Comparison of ENCODE assay signal across 21 cellular contexts in genomic region chr10:3661271-3661670, GRCh38.
A peak's percentile ranks its signal among the peaks of the same experiment; 100 is the strongest.
DNase-seq lines count a peak whose midpoint lies in the region; ATAC-seq, FAIRE-seq and TF ChIP-seq lines count a peak whose summit lies in the region.
"Had no signal": no experiment of that assay in that cellular context is flagged by ENCODE, and none has a peak within 500 bp of the region (broad histone marks: within the 10 kb centered on the region; RNA-seq: fewer than 3 reads in every experiment).

No MANE protein-coding gene starts in this region.

- no peak overlapping the region for H2BK120ac ChIP-seq in mesendoderm (ENCODE audit: low read depth, low read length)

- in situ Hi-C loops in K562 (cut with MboI) = no loop called here

- H3K27me3 ChIP-seq in K562 (ENCODE audit: control insufficient read depth in 2 of 2, insufficient read depth in 2 of 2, low read length in 2 of 2) = no peaks in the 10 kb centered on the region
- no peaks in the 10 kb centered on the region for H3K27me3 ChIP-seq in mesendoderm (ENCODE audit: insufficient read depth, low read length, poor library complexity)
- H3K27me3 ChIP-seq: BE2C, BLaER1 had no signal

- H3K79me2 ChIP-seq in K562 (ENCODE audit: control insufficient read depth, insufficient read depth, low read length) (no peaks in the 10 kb centered on the region), mesendoderm (ENCODE audit: control insufficient read depth, insufficient read depth, low read length) (no peaks in the 10 kb centered on the region)

- H2BK15ac ChIP-seq in mesendoderm (replicated peaks; ENCODE audit: low read depth) = no peak overlapping the region

- no peak overlapping the region for H3K18ac ChIP-seq in mesendoderm (ENCODE audit: low read length)

- peaks cover 16 to 24% of the 10 kb centered on the region in 2 experiments for H3K4me1 ChIP-seq in K562 (replicated peaks in 1 of 2; ENCODE audit: control insufficient read depth in 2 of 2, insufficient read depth in 2 of 2, low read length in 2 of 2)
- H3K4me1 ChIP-seq in mesendoderm (ENCODE audit: control insufficient read depth, low read depth, low read length) = peaks cover 12% of the 10 kb centered on the region
- H3K4me1 ChIP-seq: BE2C had no signal

- WGBS in K562 (ENCODE audit: insufficient coverage, low coverage, missing lambda C conversion rate) = 33% methylated on average over 3 of the region's 3 CpGs
- whole genome bisulfite sequencing in mesendoderm (ENCODE audit: extremely low coverage, insufficient coverage, low lambda C conversion rate) = no CpG with 5 or more reads among the region's 3 CpGs

- no peak overlapping the region for H3K9ac ChIP-seq in K562 (ENCODE audit: insufficient read depth in 1 of 2, low read depth in 2 of 2, low read length in 2 of 2)
- no peak overlapping the region for H3K9ac ChIP-seq in mesendoderm (ENCODE audit: low read length)
- H3K9ac ChIP-seq: BLaER1 had no signal

- CTCF ChIA-PET in K562 (lab: Yijun Ruan, JAX; ENCODE audit: low intra/inter-chr PET ratio) = no interaction called here

- no peak overlapping the region for H3K4me3 ChIP-seq in K562
- H3K4me3 ChIP-seq in mesendoderm (ENCODE audit: low read length) = no peak overlapping the region
- H3K4me3 ChIP-seq: BLaER1 had no signal

- no peak overlapping the region for H4K5ac ChIP-seq in mesendoderm (ENCODE audit: low read length)

- no peaks in the 10 kb centered on the region for H3K79me1 ChIP-seq in mesendoderm (ENCODE audit: low read length)

- H2BK5ac ChIP-seq in mesendoderm (ENCODE audit: low read length) = no peak overlapping the region

- H3K9me1 ChIP-seq in K562 (ENCODE audit: control insufficient read depth, insufficient read depth, low read length) = peaks cover 3% of the 10 kb centered on the region

- POLR2A ChIA-PET in K562 (lab: Yijun Ruan, JAX) = no interaction called here

- H3K4ac ChIP-seq in mesendoderm (ENCODE audit: low read depth, low read length) = no peak overlapping the region

- H3K9me3 ChIP-seq in K562 (replicated peaks; ENCODE audit: control insufficient read depth, insufficient read depth, low read depth, low read length) = no peaks in the 10 kb centered on the region
- H3K9me3 ChIP-seq: BE2C, BLaER1 had no signal

- FAIRE-seq in K562 (lab: Jason Lieb, UNC) = no peak
- FAIRE-seq: A204.1, G401.6, GM12891, GM19239 had no signal

- no peak for TF ChIP-seq RAD21 in K562 (CRISPR knock-in tag; conservative IDR thresholded peaks at IDR 0.05 in 1 of 2, IDR thresholded peaks at IDR 0.05 in 1 of 2)

- H3K27ac ChIP-seq in K562 (ENCODE audit: extremely low read depth, low read depth, low read length) (no peak overlapping the region), mesendoderm (ENCODE audit: low read depth, low read length) (no peak overlapping the region), caudate nucleus (ENCODE audit: low read depth, low read length) (no peak overlapping the region)
- H3K27ac ChIP-seq: BLaER1 had no signal

- peak overlapping the region; percentile 56 for H2AK5ac ChIP-seq in mesendoderm (ENCODE audit: low read length)

- no peak for ATAC-seq in K562

- no peaks in the 10 kb centered on the region for H4K20me1 ChIP-seq in K562 (replicated peaks; ENCODE audit: control insufficient read depth, insufficient read depth, low read length)
- H4K20me1 ChIP-seq: BLaER1 had no signal

- no peak for TF ChIP-seq EP300 in K562 (IDR thresholded peaks at IDR 0.05; ENCODE audit: low read length)

- H3K56ac ChIP-seq in mesendoderm (ENCODE audit: low read length) = no peak overlapping the region

- no peak overlapping the region for H3K4me2 ChIP-seq in K562 (ENCODE audit: insufficient read depth, low read length)
- H3K4me2 ChIP-seq in mesendoderm (ENCODE audit: low read length) = no peak overlapping the region
- H3K4me2 ChIP-seq: BLaER1 had no signal

- no peak overlapping the region for H3K23ac ChIP-seq in mesendoderm (ENCODE audit: low read length)

- H4K8ac ChIP-seq in mesendoderm (ENCODE audit: low read depth, low read length) = no peak overlapping the region

- TF ChIP-seq POLR2A in K562 (conservative IDR thresholded peaks at IDR 0.05) = no peak

- no peak for TF ChIP-seq CTCF in K562 (IDR thresholded peaks at IDR 0.05 in 2 of 3, conservative IDR thresholded peaks at IDR 0.05 in 1 of 3; ENCODE audit: insufficient read depth in 2 of 3, low read depth in 1 of 3, low read length in 3 of 3)

- no peak overlapping the region for H2AFZ ChIP-seq in K562 (ENCODE audit: low read depth, low read length)

- DNase-seq in K562 (ENCODE audit: extremely low read depth in 1 of 4, low spot score in 3 of 4) (no peak), mesendoderm (no peak), caudate nucleus (lab: John Stamatoyannopoulos, UW) (no peak), inferior parietal cortex (ENCODE audit: extremely low spot score) (no peak), NCI-H1436 treated with DMSO at 0.1 percent for 48 hours (lab: John Stamatoyannopoulos, UW) (no peak)
- DNase-seq: 8988T; ACHN; BE2C; C1 segment of cervical spinal cord; CD4-positive, alpha-beta memory T cell; CD4-positive, CD25-positive, alpha-beta regulatory T cell; CD8-positive, alpha-beta memory T cell; COR-L47; DMS 273 treated with DMSO at 0.1 percent for 48 hours; DMS79 treated with DMSO at 0.1 percent for 48 hours; GF-D8 had no signal

- intact Hi-C loops in K562 (cut with micrococcal nuclease) = loop anchor here (10.0 kb wide), 1 partner anchor 354 kb away; no protein-coding TSS in a partner anchor

- BruUV-seq in K562 (replicated peaks; lab: Mats Ljungman, UMichigan) = no TSS peak

- H3K36me3 ChIP-seq in K562 (ENCODE audit: control insufficient read depth, insufficient read depth, low read length) (no peaks in the 10 kb centered on the region), mesendoderm (ENCODE audit: control insufficient read depth, insufficient read depth, low read length) (no peaks in the 10 kb centered on the region)
- H3K36me3 ChIP-seq: BE2C, BLaER1 had no signal

TF ChIP-seq in K562, 482 proteins besides CTCF, POLR2A, EP300 and RAD21:
- TF ChIP-seq ZNF146 (CRISPR knock-in tag; IDR thresholded peaks at IDR 0.05; ENCODE audit: unreplicated experiment) (peak; percentile 94), RBM25 (IDR thresholded peaks at IDR 0.05; ENCODE audit: low read depth, low read length, severe bottlenecking) (peak; percentile 3), SMAD2 (IDR thresholded peaks at IDR 0.05; ENCODE audit: low read depth, low read length) (no peak), BCOR (IDR thresholded peaks at IDR 0.05) (0 out of 2 replicates have a peak, but pooled peaks have one; percentile 23), PATZ1 (CRISPR knock-in tag; IDR thresholded peaks at IDR 0.05; ENCODE audit: borderline replicate concordance) (no peak), E2F6 (IDR thresholded peaks at IDR 0.05; ENCODE audit: borderline replicate concordance in 1 of 2, extremely low read depth in 1 of 2, insufficient read depth in 1 of 2, insufficient read length in 1 of 2, low read depth in 1 of 2, low read length in 1 of 2, poor library complexity in 1 of 2, severe bottlenecking in 1 of 2) (no peak), KDM1A (IDR thresholded peaks at IDR 0.05) (0 out of 4 replicates have a peak, but pooled peaks of 1 of the 2 experiments have one; percentile 6), BRD4 (IDR thresholded peaks at IDR 0.05) (no peak)
TF ChIP-seq in K562: peak in this region for 4.
